20 cellular contexts compared by ENCODE assay signal in genomic region chr16:3625331-3625730, GRCh38. TPM values are rescaled to one million over a fixed set of nuclear protein-coding genes. Genes with fewer than 3 reads are reported as not detected.
DNase-seq lines count a peak whose midpoint lies in the region; ATAC-seq and TF ChIP-seq lines count a peak whose summit lies in the region.
"Had no signal": no experiment of that assay in that cellular context is flagged by ENCODE, and none has a peak within 500 bp of the region (broad histone marks: within the 10 kb centered on the region; RNA-seq: fewer than 3 reads in every experiment).

No MANE protein-coding gene starts in this region.

- H3K4me1 Mint-ChIP-seq in activated CD4-positive, alpha-beta T cell treated with anti-CD3 and anti-CD28 coated beads, Interleukin-2, amount 10 ng/mL, durations not matched to agents 7 days and 5 days, result peaks cover 35% of the 10 kb centered on the region
- peaks cover 28% of the 10 kb centered on the region for H3K4me1 Mint-ChIP-seq in activated CD8-positive, alpha-beta T cell treated with anti-CD3 and anti-CD28 coated beads, Interleukin-2, amount 10 ng/mL, durations not matched to agents 7 days and 5 days (ENCODE audit: low read depth)
- H3K4me1 Mint-ChIP-seq in natural killer cell treated with Interleukin-12 subunit alpha and Interleukin-12 subunit beta and Interleukin-15 and Interleukin-18, amount 100 ng/mL, for 72 hours (ENCODE audit: low read depth in 2 of 2), result peaks cover 22 to 42% of the 10 kb centered on the region in 2 donors

- no peaks in the 10 kb centered on the region for H3K9me3 Mint-ChIP-seq in activated CD4-positive, alpha-beta T cell treated with anti-CD3 and anti-CD28 coated beads, Interleukin-2, amount 10 ng/mL, durations not matched to agents 7 days and 5 days
- H3K9me3 Mint-ChIP-seq in activated CD8-positive, alpha-beta T cell treated with anti-CD3 and anti-CD28 coated beads, Interleukin-2, amount 10 ng/mL, durations not matched to agents 7 days and 5 days (ENCODE audit: insufficient read depth), result no peaks in the 10 kb centered on the region
- no peaks in the 10 kb centered on the region for H3K9me3 Mint-ChIP-seq in natural killer cell treated with Interleukin-12 subunit alpha and Interleukin-12 subunit beta and Interleukin-15 and Interleukin-18, amount 100 ng/mL, for 72 hours

- intact Hi-C loops in spleen (cut with DNase I; ENCODE audit: low total_unique reads) (no loop called here), right cardiac atrium (cut with DNase I) (no loop called here)

- CTCF ChIA-PET in activated CD4-positive, alpha-beta T cell treated with anti-CD3 and anti-CD28 coated beads, Interleukin-2, amount 10 ng/mL, durations not matched to agents 7 days and 5 days (lab: Charles Lee), result no interaction called here
- CTCF ChIA-PET in activated CD8-positive, alpha-beta T cell treated with anti-CD3 and anti-CD28 coated beads, Interleukin-2, amount 10 ng/mL, durations not matched to agents 7 days and 5 days (lab: Charles Lee), result interaction anchor here (1.5 kb wide), 1 partner anchor 66 kb away, joined by 4 read pairs; no protein-coding TSS in a partner anchor

- no peak overlapping the region for H3K4me3 ChIP-seq in HL-60 (replicated peaks; ENCODE audit: insufficient read depth, low read length)
- no peak overlapping the region for H3K4me3 ChIP-seq in spleen
- H3K4me3 ChIP-seq in right cardiac atrium (ENCODE audit: low read length), result no peak overlapping the region
- H3K4me3 ChIP-seq: colonic mucosa, lung, tibial artery had no signal

- peaks cover 8% of the 10 kb centered on the region for H3K36me3 Mint-ChIP-seq in activated CD4-positive, alpha-beta T cell treated with anti-CD3 and anti-CD28 coated beads, Interleukin-2, amount 10 ng/mL, durations not matched to agents 7 days and 5 days (ENCODE audit: low read depth)
- peaks cover 12% of the 10 kb centered on the region for H3K36me3 Mint-ChIP-seq in activated CD8-positive, alpha-beta T cell treated with anti-CD3 and anti-CD28 coated beads, Interleukin-2, amount 10 ng/mL, durations not matched to agents 7 days and 5 days (ENCODE audit: low read depth)
- no peaks in the 10 kb centered on the region for H3K36me3 Mint-ChIP-seq in natural killer cell treated with Interleukin-12 subunit alpha and Interleukin-12 subunit beta and Interleukin-15 and Interleukin-18, amount 100 ng/mL, for 72 hours

- TF ChIP-seq CTCF in HL-60 (IDR thresholded peaks at IDR 0.05; ENCODE audit: insufficient read depth, low read length) (no peak), spleen (IDR thresholded peaks at IDR 0.05 in 8 of 11, conservative IDR thresholded peaks at IDR 0.05 in 3 of 11) (no peak)

- H3K27me3 Mint-ChIP-seq in activated CD4-positive, alpha-beta T cell treated with anti-CD3 and anti-CD28 coated beads, Interleukin-2, amount 10 ng/mL, durations not matched to agents 7 days and 5 days, result no peaks in the 10 kb centered on the region
- H3K27me3 Mint-ChIP-seq in activated CD8-positive, alpha-beta T cell treated with anti-CD3 and anti-CD28 coated beads, Interleukin-2, amount 10 ng/mL, durations not matched to agents 7 days and 5 days (ENCODE audit: low read depth), result no peaks in the 10 kb centered on the region
- no peaks in the 10 kb centered on the region for H3K27me3 Mint-ChIP-seq in natural killer cell treated with Interleukin-12 subunit alpha and Interleukin-12 subunit beta and Interleukin-15 and Interleukin-18, amount 100 ng/mL, for 72 hours

- H3K4me3 Mint-ChIP-seq in activated CD4-positive, alpha-beta T cell treated with anti-CD3 and anti-CD28 coated beads, Interleukin-2, amount 10 ng/mL, durations not matched to agents 7 days and 5 days, result no peak overlapping the region
- H3K4me3 Mint-ChIP-seq in activated CD8-positive, alpha-beta T cell treated with anti-CD3 and anti-CD28 coated beads, Interleukin-2, amount 10 ng/mL, durations not matched to agents 7 days and 5 days, result peak overlapping the region; percentile 50
- H3K4me3 Mint-ChIP-seq in natural killer cell treated with Interleukin-12 subunit alpha and Interleukin-12 subunit beta and Interleukin-15 and Interleukin-18, amount 100 ng/mL, for 72 hours, result peak overlapping the region; percentile 59

- H3K36me3 ChIP-seq in spleen, result no peaks in the 10 kb centered on the region
- H3K36me3 ChIP-seq: colonic mucosa, tibial artery had no signal

- H3K27me3 ChIP-seq in HL-60 (ENCODE audit: insufficient read depth, poor library complexity, severe bottlenecking), result no peaks in the 10 kb centered on the region
- H3K27me3 ChIP-seq in spleen (replicated peaks in 1 of 7), result no peaks in the 10 kb centered on the region
- H3K27me3 ChIP-seq in right cardiac atrium (ENCODE audit: control insufficient read depth, insufficient read depth), result no peaks in the 10 kb centered on the region
- H3K27me3 ChIP-seq: colonic mucosa, tibial artery had no signal

- no peaks in the 10 kb centered on the region for H3K9me3 ChIP-seq in spleen
- H3K9me3 ChIP-seq in right cardiac atrium (ENCODE audit: control insufficient read depth, low read length), result no peaks in the 10 kb centered on the region
- H3K9me3 ChIP-seq: colonic mucosa, tibial artery had no signal

- no peak for ATAC-seq in activated CD8-positive, alpha-beta T cell treated with anti-CD3 and anti-CD28 coated beads, Interleukin-2, amount 10 ng/mL, durations not matched to agents 7 days and 5 days
- ATAC-seq in natural killer cell treated with Interleukin-12 subunit alpha and Interleukin-12 subunit beta and Interleukin-15 and Interleukin-18, amount 100 ng/mL, for 72 hours, result no peak
- ATAC-seq in HG03039 (IDR thresholded peaks at IDR 0.05; ENCODE audit: unreplicated experiment) (no peak), right cardiac atrium (no peak)

- no peak for TF ChIP-seq POLR2A in spleen (IDR thresholded peaks at IDR 0.05)

- DNase-seq in activated CD4-positive, alpha-beta T cell treated with anti-CD3 and anti-CD28 coated beads, Interleukin-2, amount 10 ng/mL, durations not matched to agents 7 days and 5 days, result no peak
- DNase-seq in activated CD4-positive, alpha-beta T cell treated with anti-CD3 and anti-CD28 coated beads for 48 hours, result no peak
- no peak for DNase-seq in HL-60 (ENCODE audit: low read depth in 1 of 2, low spot score in 1 of 2)
- DNase-seq in activated CD8-positive, alpha-beta T cell treated with anti-CD3 and anti-CD28 coated beads, Interleukin-2, amount 10 ng/mL, durations not matched to agents 7 days and 5 days, result no peak
- no peak for DNase-seq in natural killer cell treated with Interleukin-12 subunit alpha and Interleukin-12 subunit beta and Interleukin-15 and Interleukin-18, amount 100 ng/mL, for 72 hours (ENCODE audit: low spot score)
- DNase-seq in spleen, result no peak
- DNase-seq in right cardiac atrium, result no peak
- DNase-seq: 8988T; activated effector memory CD4-positive, alpha-beta T cell treated with Interleukin-2 at 50 U/mL for 16 hours; AML-193; colonic mucosa; DMS 273 treated with DMSO at 0.1 percent for 48 hours; KG1; kidney; NCI-H187; small intestine; tibial artery had no signal

- POLR2A ChIA-PET in activated CD4-positive, alpha-beta T cell treated with anti-CD3 and anti-CD28 coated beads, Interleukin-2, amount 10 ng/mL, durations not matched to agents 7 days and 5 days (lab: Charles Lee), result no interaction called here
- POLR2A ChIA-PET in activated CD8-positive, alpha-beta T cell treated with anti-CD3 and anti-CD28 coated beads, Interleukin-2, amount 10 ng/mL, durations not matched to agents 7 days and 5 days (lab: Charles Lee), result interaction anchor here (1.2 kb wide), 1 partner anchor 92 kb away, joined by 6 read pairs; the partner anchor contains the start of gene TRAP1

- 87 to 91% (median 91%) methylated on average over 5 of the region's 5 CpGs for WGBS in spleen, 5 donors
- WGBS in right cardiac atrium, result 93% methylated on average over 5 of the region's 5 CpGs

- H3K27ac Mint-ChIP-seq in activated CD4-positive, alpha-beta T cell treated with anti-CD3 and anti-CD28 coated beads, Interleukin-2, amount 10 ng/mL, durations not matched to agents 7 days and 5 days, result peak overlapping the region; percentile 80
- H3K27ac Mint-ChIP-seq in activated CD8-positive, alpha-beta T cell treated with anti-CD3 and anti-CD28 coated beads, Interleukin-2, amount 10 ng/mL, durations not matched to agents 7 days and 5 days, result peak overlapping the region; percentile 88
- H3K27ac Mint-ChIP-seq in natural killer cell treated with Interleukin-12 subunit alpha and Interleukin-12 subunit beta and Interleukin-15 and Interleukin-18, amount 100 ng/mL, for 72 hours, result peak overlapping the region; percentile 81

- H3K4me1 ChIP-seq in spleen (peaks cover 4 to 68% (median 37%) of the 10 kb centered on the region in 6 donors), right cardiac atrium (ENCODE audit: control insufficient read depth, insufficient read depth, low read length) (peaks cover 2% of the 10 kb centered on the region)
- H3K4me1 ChIP-seq: colonic mucosa, tibial artery had no signal

- peak overlapping the region; percentile 73 for H3K27ac ChIP-seq in HL-60 (replicated peaks)
- H3K27ac ChIP-seq in spleen, result peak overlapping the region in 3 of 8 donors; percentile 44 to 72 (median 70)
- no peak overlapping the region for H3K27ac ChIP-seq in right cardiac atrium (ENCODE audit: low read length)
- H3K27ac ChIP-seq: colonic mucosa, tibial artery had no signal

RNA-seq across cellular contexts. Expression of gene SLX4, which starts 13.9 kb away (rescaled TPM):
- 10 to 100 TPM; 13.2 to 13.8 TPM for total RNA-seq in activated CD4-positive, alpha-beta T cell treated with anti-CD3 and anti-CD28 coated beads, Interleukin-2, amount 10 ng/mL, durations not matched to agents 7 days and 5 days
- total RNA-seq in activated CD8-positive, alpha-beta T cell treated with anti-CD3 and anti-CD28 coated beads, Interleukin-2, amount 10 ng/mL, durations not matched to agents 7 days and 5 days, result 10 to 100 TPM; 16.3 to 16.5 TPM
- 10 to 100 TPM; 13.4 to 18.4 TPM for total RNA-seq in natural killer cell treated with Interleukin-12 subunit alpha and Interleukin-12 subunit beta and Interleukin-15 and Interleukin-18, amount 100 ng/mL, for 72 hours
- total RNA-seq in spleen, result 1 to 10 TPM; 5.9 to 8.8 (median 7.3) TPM
- polyA plus RNA-seq in spleen, result 1 to 10 TPM; 1.8 to 4.0 (median 2.4) TPM
- total RNA-seq in right cardiac atrium, result 1 to 10 TPM; 1.6 to 2.7 (median 2.2) TPM
- 1.9 TPM for polyA plus RNA-seq in right cardiac atrium

RNA-seq across cellular contexts. Expression of gene DNASE1, which starts 29.2 kb away (rescaled TPM):
- 10 to 100 TPM; 39.7 to 44.2 TPM for total RNA-seq in activated CD4-positive, alpha-beta T cell treated with anti-CD3 and anti-CD28 coated beads, Interleukin-2, amount 10 ng/mL, durations not matched to agents 7 days and 5 days
- total RNA-seq in activated CD8-positive, alpha-beta T cell treated with anti-CD3 and anti-CD28 coated beads, Interleukin-2, amount 10 ng/mL, durations not matched to agents 7 days and 5 days, result 10 to 100 TPM; 45.7 to 48.3 TPM
- 10 to 100 TPM; 19.1 to 25.5 TPM for total RNA-seq in natural killer cell treated with Interleukin-12 subunit alpha and Interleukin-12 subunit beta and Interleukin-15 and Interleukin-18, amount 100 ng/mL, for 72 hours
- total RNA-seq in spleen (10 to 100 TPM; 23.9 to 51.9 (median 26.7) TPM), right cardiac atrium (10 to 100 TPM in 1 of 4 donors, 1 to 10 TPM in 3; 3.4 to 10.7 (median 6.1) TPM)
- polyA plus RNA-seq in spleen (10 to 100 TPM in 1 of 3 donors, 1 to 10 TPM in 2; 6.1 to 16.9 (median 8.2) TPM), right cardiac atrium (8.1 TPM)

RNA-seq across cellular contexts. Expression of gene NLRC3, which starts 48.1 kb away (rescaled TPM):
- 10 to 100 TPM; 80.7 to 98.7 TPM for total RNA-seq in activated CD4-positive, alpha-beta T cell treated with anti-CD3 and anti-CD28 coated beads, Interleukin-2, amount 10 ng/mL, durations not matched to agents 7 days and 5 days
- 10 to 100 TPM; 92.6 to 94.6 TPM for total RNA-seq in activated CD8-positive, alpha-beta T cell treated with anti-CD3 and anti-CD28 coated beads, Interleukin-2, amount 10 ng/mL, durations not matched to agents 7 days and 5 days
- total RNA-seq in natural killer cell treated with Interleukin-12 subunit alpha and Interleukin-12 subunit beta and Interleukin-15 and Interleukin-18, amount 100 ng/mL, for 72 hours, result 10 to 100 TPM; 48.3 to 61.8 TPM
- total RNA-seq in spleen (10 to 100 TPM; 21.2 to 34.0 (median 27.4) TPM), right cardiac atrium (1 to 10 TPM in 2 of 4 donors, under 1 TPM in 2; 0.85 to 1.3 (median 1.0) TPM)
- polyA plus RNA-seq in spleen (10 to 100 TPM in 2 of 3 donors, 1 to 10 TPM in 1; 8.6 to 15.2 (median 14.4) TPM), right cardiac atrium (0.68 TPM)
- total RNA-seq: H4 had no signal

Comparison
In these comparisons a context has a peak if more than half of its experiments do, and no peak if none do; other contexts are left out.
1. RNA of gene NLRC3, which starts 48.1 kb away (total RNA-seq): 80.7 to 98.7 TPM in activated CD4-positive, alpha-beta T cell treated with anti-CD3 and anti-CD28 coated beads, Interleukin-2, amount 10 ng/mL, durations not matched to agents 7 days and 5 days, 92.6 to 94.6 TPM in activated CD8-positive, alpha-beta T cell treated with anti-CD3 and anti-CD28 coated beads, Interleukin-2, amount 10 ng/mL, durations not matched to agents 7 days and 5 days, 48.3 to 61.8 TPM in natural killer cell treated with Interleukin-12 subunit alpha and Interleukin-12 subunit beta and Interleukin-15 and Interleukin-18, amount 100 ng/mL, for 72 hours and 21.2 to 34.0 TPM in spleen; 0.85 to 1.3 TPM in right cardiac atrium; every median in the first group is over 4 times any median in the second.
2. Peak in every context shown above with its lines, with median percentiles within 50 percentile points of each other: H3K27ac Mint-ChIP-seq.